In genomic region chr1:25936940-25937339, GRCh38 we compare ENCODE assay signal across 24 cellular contexts. TPM values are rescaled to one million over a fixed set of nuclear protein-coding genes. Genes with fewer than 3 reads are reported as not detected.
DNase-seq lines count a peak whose midpoint lies in the region; ATAC-seq, FAIRE-seq and TF ChIP-seq lines count a peak whose summit lies in the region.
"Had no signal": no experiment of that assay in that cellular context is flagged by ENCODE, and none has a peak within 500 bp of the region (broad histone marks: within the 10 kb centered on the region; RNA-seq: fewer than 3 reads in every experiment).

No MANE protein-coding gene starts in this region.

- POLR2A ChIA-PET in K562 (lab: Yijun Ruan, JAX) = interaction anchor here (1.0 to 1.1 kb wide), 2 partner anchors 9 to 12 kb away, joined by 3 read pairs; no protein-coding TSS in a partner anchor

- H3K4me3 ChIP-seq in GM23338 = no peak overlapping the region
- no peak overlapping the region for H3K4me3 ChIP-seq in K562
- no peak overlapping the region for H3K4me3 ChIP-seq in osteoblast (ENCODE audit: insufficient read depth, low read length)
- H3K4me3 ChIP-seq: PC-9, SK-N-MC had no signal

- in situ Hi-C loops in K562 (cut with MboI) = no loop called here

- no peak for TF ChIP-seq POLR2A in K562 (conservative IDR thresholded peaks at IDR 0.05)

- H3K9ac ChIP-seq in K562 (ENCODE audit: insufficient read depth in 1 of 2, low read depth in 2 of 2, low read length in 2 of 2) = no peak overlapping the region; a peak in 1 of 4 replicates

- WGBS in K562 (ENCODE audit: insufficient coverage, low coverage, missing lambda C conversion rate) = 76% methylated on average over 4 of the region's 4 CpGs

- no peaks in the 10 kb centered on the region for H3K36me3 ChIP-seq in GM23338 (ENCODE audit: insufficient read depth)
- H3K36me3 ChIP-seq in K562 (ENCODE audit: control insufficient read depth, insufficient read depth, low read length) = no peaks in the 10 kb centered on the region
- no peaks in the 10 kb centered on the region for H3K36me3 ChIP-seq in osteoblast (ENCODE audit: insufficient read depth, low read length)

- H3K27me3 Mint-ChIP-seq in GM23338 (ENCODE audit: insufficient read depth, low read depth, poor library complexity) = peaks cover 3% of the 10 kb centered on the region

- intact Hi-C loops in K562 (cut with micrococcal nuclease) = no loop called here

- H3K9me2 ChIP-seq in GM23338 (ENCODE audit: insufficient read depth) = no peaks in the 10 kb centered on the region

- TF ChIP-seq RAD21 in K562 (CRISPR knock-in tag; conservative IDR thresholded peaks at IDR 0.05 in 1 of 2, IDR thresholded peaks at IDR 0.05 in 1 of 2) = no peak

- H3K36me3 Mint-ChIP-seq in GM23338 (ENCODE audit: low read depth) = no peaks in the 10 kb centered on the region

- peaks cover 4% of the 10 kb centered on the region for H3K9me1 ChIP-seq in K562 (ENCODE audit: control insufficient read depth, insufficient read depth, low read length)

- no peaks in the 10 kb centered on the region for H3K9me3 Mint-ChIP-seq in GM23338
- H3K9me3 Mint-ChIP-seq: IgD-negative memory B cell had no signal

- no peaks in the 10 kb centered on the region for H3K4me1 ChIP-seq in GM23338 (ENCODE audit: insufficient read depth)
- peaks cover 20 to 25% of the 10 kb centered on the region in 2 experiments for H3K4me1 ChIP-seq in K562 (replicated peaks in 1 of 2; ENCODE audit: control insufficient read depth in 2 of 2, insufficient read depth in 2 of 2, low read length in 2 of 2)
- H3K4me1 ChIP-seq in osteoblast (ENCODE audit: insufficient read depth, low read length) = no peaks in the 10 kb centered on the region

- TF ChIP-seq CTCF in GM23338 (conservative IDR thresholded peaks at IDR 0.05; ENCODE audit: low read depth in 2 of 2) = no peak
- no peak for TF ChIP-seq CTCF in K562 (IDR thresholded peaks at IDR 0.05 in 2 of 3, conservative IDR thresholded peaks at IDR 0.05 in 1 of 3; ENCODE audit: insufficient read depth in 2 of 3, low read depth in 1 of 3, low read length in 3 of 3)
- TF ChIP-seq CTCF in osteoblast (IDR thresholded peaks at IDR 0.05; ENCODE audit: extremely low read depth, low read depth, low read length) = no peak

- no peak overlapping the region for H3K27ac ChIP-seq in GM23338 (ENCODE audit: low read depth)
- no peak overlapping the region for H3K27ac ChIP-seq in K562 (ENCODE audit: extremely low read depth, low read depth, low read length)
- no peak overlapping the region for H3K27ac ChIP-seq in osteoblast (ENCODE audit: low read depth, low read length)
- H3K27ac ChIP-seq: C4-2B, PC-9, SK-N-MC had no signal

- H3K9me3 ChIP-seq in K562 (replicated peaks; ENCODE audit: control insufficient read depth, insufficient read depth, low read depth, low read length) = no peaks in the 10 kb centered on the region
- no peaks in the 10 kb centered on the region for H3K9me3 ChIP-seq in osteoblast (ENCODE audit: low read depth, low read length)

- peak; percentile 5 for DNase-seq in NCI-H2171 (lab: John Stamatoyannopoulos, UW)
- no peak for DNase-seq in NCI-H2171 treated with DMSO at 0.1 percent for 48 hours (lab: John Stamatoyannopoulos, UW)
- DNase-seq in GM23338 (ENCODE audit: low spot score) = no peak
- DNase-seq in K562 (ENCODE audit: extremely low read depth in 1 of 4, low spot score in 3 of 4) = no peak
- DNase-seq in osteoblast (ENCODE audit: insufficient read length, low spot score, missing footprints) = no peak
- no peak for DNase-seq in GF-D8 (lab: John Stamatoyannopoulos, UW)
- DNase-seq in COR-L47 (lab: John Stamatoyannopoulos, UW) = no peak
- no peak for DNase-seq in DMS153 treated with DMSO at 0.1 percent for 48 hours (lab: John Stamatoyannopoulos, UW; ENCODE audit: unreplicated experiment)
- DNase-seq: AML-193; CD8-positive, alpha-beta memory T cell; GOT3; Kasumi-1; NCI-H1048; NCI-H1436 treated with DMSO at 0.1 percent for 48 hours; NCI-H1930; NCI-H69; PC-9; RPMI8226; SHP77 had no signal

- H3K4me1 Mint-ChIP-seq in GM23338 = peaks cover 11% of the 10 kb centered on the region; the same call in 1 of the 3 replicates
- H3K4me1 Mint-ChIP-seq: CD8-positive, alpha-beta memory T cell; IgD-negative memory B cell had no signal

- H3K27me3 ChIP-seq in GM23338 (ENCODE audit: insufficient read depth) (no peaks in the 10 kb centered on the region), K562 (ENCODE audit: control insufficient read depth in 2 of 2, insufficient read depth in 2 of 2, low read length in 2 of 2) (no peaks in the 10 kb centered on the region), osteoblast (ENCODE audit: insufficient read depth, low read length) (no peaks in the 10 kb centered on the region)

- BruUV-seq in K562 (replicated peaks; lab: Mats Ljungman, UMichigan) = no TSS peak

- no peaks in the 10 kb centered on the region for H3F3A ChIP-seq in GM23338 (replicated peaks; ENCODE audit: low read depth)

- H2AFZ ChIP-seq in GM23338 (peak overlapping the region; percentile 38; the same call in 1 of the 2 replicates), K562 (ENCODE audit: low read depth, low read length) (0 out of 2 replicates have a peak overlapping the region, but pooled peaks have one; percentile 14), osteoblast (ENCODE audit: low read length) (peak overlapping the region; percentile 0)
- H2AFZ ChIP-seq: PC-9 had no signal

- FAIRE-seq in K562 (lab: Jason Lieb, UNC) = no peak
- FAIRE-seq: GM12892 had no signal

- H3K4me3 Mint-ChIP-seq in GM23338 = no peak overlapping the region
- H3K4me3 Mint-ChIP-seq: CD8-positive, alpha-beta memory T cell; IgD-negative memory B cell had no signal

- H3K79me2 ChIP-seq in GM23338 (replicated peaks; ENCODE audit: insufficient read depth) = no peaks in the 10 kb centered on the region
- no peaks in the 10 kb centered on the region for H3K79me2 ChIP-seq in K562 (ENCODE audit: control insufficient read depth, insufficient read depth, low read length)
- no peaks in the 10 kb centered on the region for H3K79me2 ChIP-seq in osteoblast (ENCODE audit: insufficient read depth, low read length)

- no peak overlapping the region for H3K27ac Mint-ChIP-seq in GM23338
- H3K27ac Mint-ChIP-seq: IgD-negative memory B cell had no signal

- TF ChIP-seq EP300 in K562 (IDR thresholded peaks at IDR 0.05; ENCODE audit: low read length) = no peak

- H4K20me1 ChIP-seq in GM23338 (replicated peaks; ENCODE audit: insufficient read depth) (no peaks in the 10 kb centered on the region), K562 (replicated peaks; ENCODE audit: control insufficient read depth, insufficient read depth, low read length) (no peaks in the 10 kb centered on the region), osteoblast (ENCODE audit: insufficient read depth, low read length) (no peaks in the 10 kb centered on the region)

- H3K4me2 ChIP-seq in GM23338 = no peak overlapping the region
- no peak overlapping the region for H3K4me2 ChIP-seq in K562 (ENCODE audit: insufficient read depth, low read length)
- no peak overlapping the region for H3K4me2 ChIP-seq in osteoblast (ENCODE audit: insufficient read depth, low read length)
- H3K4me2 ChIP-seq: PC-9 had no signal

- CTCF ChIA-PET in K562 (lab: Yijun Ruan, JAX; ENCODE audit: low intra/inter-chr PET ratio) = no interaction called here

- ATAC-seq in GM23338 = no peak
- ATAC-seq in K562 = no peak
- ATAC-seq: HCT116 had no signal

TF ChIP-seq in GM23338, 12 proteins besides CTCF, POLR2A, EP300 and RAD21 (continues in another document):
- TF ChIP-seq ETS1 (IDR thresholded peaks at IDR 0.05) (no peak), ZNF331 (CRISPR knock-in tag; IDR thresholded peaks at IDR 0.05; ENCODE audit: low read depth) (no peak)

TF ChIP-seq in K562, 482 proteins besides CTCF, POLR2A, EP300 and RAD21 (continues in another document):
- TF ChIP-seq GATA2 (CRISPR knock-in tag; IDR thresholded peaks at IDR 0.05) (no peak), ZNF316 (IDR thresholded peaks at IDR 0.05) (no peak), CHD1 (IDR thresholded peaks at IDR 0.05; ENCODE audit: low read length) (no peak), ZNF707 (CRISPR knock-in tag; conservative IDR thresholded peaks at IDR 0.05) (no peak), MBD2 (IDR thresholded peaks at IDR 0.05; ENCODE audit: borderline replicate concordance, low read depth) (no peak), POLR2AphosphoS5 (IDR thresholded peaks at IDR 0.05; ENCODE audit: control insufficient read depth, insufficient read depth, low read depth, low read length) (no peak), POLR3G (IDR thresholded peaks at IDR 0.05; ENCODE audit: extremely low read depth, insufficient read length, insufficient replicate concordance) (no peak), CBX8 (IDR thresholded peaks at IDR 0.05; ENCODE audit: borderline replicate concordance, extremely low read depth, low read depth, low read length, poor library complexity, severe bottlenecking) (no peak)

RNA-seq across cellular contexts. Expression of gene STMN1, which starts 30.7 kb away (rescaled TPM):
- total RNA-seq in GM23338 (2014; rRNA removed; shearing (Covaris generic)) = 227 and 271 TPM in 2 replicates
- 1,567 and 1,890 TPM in 2 replicates for polyA plus RNA-seq in GM23338 (2016; fragmentation: Nextera tagmentation; extraction: Ambion mirVana)
- 79.1 and 202 TPM in 2 replicates for total RNA-seq in K562 (2011; cell fraction: chromatin; rRNA removed; ENCODE audit: low replicate concordance)
- total RNA-seq in K562 (2011; cell fraction: nucleolus; rRNA removed) = 64.9 and 72.4 TPM in 2 replicates
- 144 and 204 TPM in 2 replicates for total RNA-seq in K562 (2011; cell fraction: nucleoplasm; rRNA removed)
- 717 and 838 TPM in 2 replicates for total RNA-seq in K562 (2014; rRNA removed)
- total RNA-seq in K562 (2014; rRNA removed; fragmentation: Illumina TruSeq; extraction: Trizol) = 432 and 614 TPM in 2 replicates
- total RNA-seq in K562 (2015; rRNA removed; fragmentation: Illumina TruSeq; extraction: Trizol) = 534 and 557 TPM in 2 replicates
- total RNA-seq in K562 (2021) = 595 and 622 TPM in 2 replicates
- polyA plus RNA-seq in K562 (2011; rRNA removed) = 269 and 330 TPM in 2 replicates
- 40.0 and 111 TPM in 2 replicates for polyA plus RNA-seq in K562 (2011; cell fraction: cytosol; rRNA removed)
- 108 and 181 TPM in 2 replicates for polyA plus RNA-seq in K562 (2011; cell fraction: nucleus; rRNA removed)
- 743 and 1,035 TPM in 2 replicates for polyA plus RNA-seq in K562 (2012)
- 1,051 and 1,453 TPM in 2 replicates for polyA plus RNA-seq in K562 (2014; fragmentation: Illumina TruSeq; extraction: Trizol)
- polyA plus RNA-seq in K562 (2014; fragmentation: Nextera tagmentation; extraction: Ambion mirVana) = 1,000 to 10,000 TPM; 2,090 to 2,153 TPM
- polyA plus RNA-seq in K562 (2014; rRNA removed) = 481 and 592 TPM in 2 replicates
- polyA minus RNA-seq in K562 (2011; rRNA and poly(A)+ RNA removed) = 67.2 and 95.3 TPM in 2 replicates
- polyA minus RNA-seq in K562 (2011; cell fraction: cytosol; rRNA and poly(A)+ RNA removed) = 80.8 and 100 TPM in 2 replicates
- 35.7 and 84.1 TPM in 2 replicates for polyA minus RNA-seq in K562 (2011; cell fraction: nucleus; rRNA and poly(A)+ RNA removed)
- 34.7 and 35.1 TPM in 2 replicates for total RNA-seq in osteoblast
